ENCODE assay signal across 14 cellular contexts in genomic region chr17:57369509-57369945, GRCh38.
DNase-seq lines count a peak whose midpoint lies in the region; ATAC-seq, FAIRE-seq and TF ChIP-seq lines count a peak whose summit lies in the region.
"Had no signal": no experiment of that assay in that cellular context is flagged by ENCODE, and none has a peak within 500 bp of the region (broad histone marks: within the 10 kb centered on the region; RNA-seq: fewer than 3 reads in every experiment).

No MANE protein-coding gene starts in this region.

- H3K27ac ChIP-seq in ACC112 (ENCODE audit: low read depth, low read length) (peak overlapping the region; percentile 66), hepatocyte (peak overlapping the region; percentile 92), Peyer's patch (no peak overlapping the region)
- H3K27ac ChIP-seq: C4-2B had no signal

- peak; percentile 44 for ATAC-seq in GM19452 (IDR thresholded peaks at IDR 0.05; ENCODE audit: unreplicated experiment)
- no peak for ATAC-seq in GM18867 (IDR thresholded peaks at IDR 0.05; ENCODE audit: unreplicated experiment)

- no peaks in the 10 kb centered on the region for H3K36me3 ChIP-seq in ACC112 (ENCODE audit: insufficient read depth, low read length)
- no peaks in the 10 kb centered on the region for H3K36me3 ChIP-seq in hepatocyte (replicated peaks; ENCODE audit: insufficient read depth, low read depth)
- no peaks in the 10 kb centered on the region for H3K36me3 ChIP-seq in Peyer's patch
- H3K36me3 ChIP-seq: prostate gland had no signal

- H3K27me3 ChIP-seq in ACC112 (ENCODE audit: insufficient read depth, low read length) (no peaks in the 10 kb centered on the region), hepatocyte (no peaks in the 10 kb centered on the region), Peyer's patch (no peaks in the 10 kb centered on the region)

- H3K9me2 ChIP-seq in hepatocyte (replicated peaks; ENCODE audit: insufficient read depth), result no peaks in the 10 kb centered on the region

- no peak overlapping the region for H2AFZ ChIP-seq in ACC112 (ENCODE audit: low read length, unreplicated experiment)
- no peak overlapping the region for H2AFZ ChIP-seq in hepatocyte

- peak overlapping the region; percentile 56 for H3K4me2 ChIP-seq in hepatocyte

- TF ChIP-seq POLR2A in Peyer's patch (IDR thresholded peaks at IDR 0.05), result no peak

- DNase-seq in RCC 7860 (ENCODE audit: low spot score) (peak; percentile 25), hepatocyte (ENCODE audit: low spot score) (no peak), Peyer's patch (no peak), NCI-H510A treated with DMSO at 0.1 percent for 48 hours (lab: John Stamatoyannopoulos, UW) (no peak)
- no peak for DNase-seq in stimulated activated CD4-positive, alpha-beta T cell treated with anti-CD3 and anti-CD28 coated beads, Interleukin-12 subunit alpha, Interleukin-12 subunit beta, amount 100 ng/mL, for 4 hours
- DNase-seq: activated T-cell treated with anti-CD3 and anti-CD28 coated beads, Interleukin-2, amount 50 U/mL, for 72 hours; GOT3; NCI-H345 had no signal

- FAIRE-seq in RCC 7860 (lab: Jason Lieb, UNC), result peak; percentile 2
- FAIRE-seq: islet of Langerhans had no signal

- peaks cover 9% of the 10 kb centered on the region for H3K4me1 ChIP-seq in ACC112 (ENCODE audit: control insufficient read depth, insufficient read depth, low read length, unreplicated experiment)
- peaks cover 45% of the 10 kb centered on the region for H3K4me1 ChIP-seq in hepatocyte (ENCODE audit: insufficient read depth)
- H3K4me1 ChIP-seq in Peyer's patch, result no peaks in the 10 kb centered on the region

- TF ChIP-seq CTCF in hepatocyte (IDR thresholded peaks at IDR 0.05; ENCODE audit: poor library complexity) (no peak), Peyer's patch (IDR thresholded peaks at IDR 0.05) (no peak)

- H4K20me1 ChIP-seq in hepatocyte (ENCODE audit: insufficient read depth, poor library complexity, severe bottlenecking), result no peaks in the 10 kb centered on the region

- H3K79me2 ChIP-seq in ACC112 (ENCODE audit: control insufficient read depth, insufficient read depth, low read length, unreplicated experiment) (no peaks in the 10 kb centered on the region), hepatocyte (peaks cover 70% of the 10 kb centered on the region)

- WGBS in hepatocyte (ENCODE audit: low lambda C conversion rate, missing lambda C conversion rate), result 48% methylated on average over 2 of the region's 2 CpGs

- no peaks in the 10 kb centered on the region for H3K9me3 ChIP-seq in hepatocyte (ENCODE audit: low read depth)
- H3K9me3 ChIP-seq in Peyer's patch, result no peaks in the 10 kb centered on the region
- H3K9me3 ChIP-seq: prostate gland had no signal

- no peak overlapping the region for H3K4me3 ChIP-seq in ACC112 (ENCODE audit: low read depth, low read length)
- H3K4me3 ChIP-seq in hepatocyte, result no peak overlapping the region
- no peak overlapping the region for H3K4me3 ChIP-seq in Peyer's patch
- H3K4me3 ChIP-seq: prostate gland had no signal

Comparison
In these comparisons a context has a peak if more than half of its experiments do, and no peak if none do; other contexts are left out.
1. H3K27ac ChIP-seq: peak in ACC112 (single experiment) and hepatocyte (single experiment); none in Peyer's patch (0 of 4).